In the genomic region with DNA sequence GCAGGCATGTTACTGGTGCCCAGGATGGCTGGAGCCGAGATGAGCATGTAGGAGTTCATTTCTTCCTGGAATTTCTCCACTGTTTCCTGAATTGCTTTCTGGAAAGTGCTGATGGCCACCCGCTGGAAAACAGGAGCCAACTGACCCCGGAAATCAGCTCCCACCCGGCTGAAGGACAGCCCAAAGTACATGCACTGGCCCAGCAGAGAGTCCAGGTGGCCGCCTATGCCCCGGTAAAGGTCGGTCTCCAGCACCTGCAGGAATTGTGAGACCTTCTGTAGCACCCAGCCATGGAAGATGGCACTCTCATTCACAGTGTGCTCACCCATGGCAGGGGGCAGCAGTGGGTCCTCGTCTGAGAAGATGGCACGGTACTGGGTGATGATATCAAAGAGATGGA, we compare ENCODE assay signal across 21 cellular contexts. TPM values are rescaled to one million over a fixed set of nuclear protein-coding genes. Genes with fewer than 3 reads are reported as not detected.
A peak's percentile ranks its signal among the peaks of the same experiment; 100 is the strongest.
DNase-seq lines count a peak whose midpoint lies in the region; ATAC-seq and TF ChIP-seq lines count a peak whose summit lies in the region.
"Had no signal": no experiment of that assay in that cellular context is flagged by ENCODE, and none has a peak within 500 bp of the region (broad histone marks: within the 10 kb centered on the region; RNA-seq: fewer than 3 reads in every experiment).

No MANE protein-coding gene starts in this region.

- intact Hi-C loops in left cardiac atrium (cut with DNase I) (no loop called here), cardiac septum (cut with DNase I) (loop anchor here (5.0 kb wide), 1 partner anchor 53 kb away; a partner anchor contains a TSS), sciatic nerve (cut with DNase I) (no loop called here), breast epithelium (cut with DNase I; ENCODE audit: low total_unique reads) (no loop called here), body of pancreas (cut with DNase I) (no loop called here)

- H3K36me3 ChIP-seq in breast epithelium (peaks cover 10% of the 10 kb centered on the region), body of pancreas (replicated peaks in 1 of 2; ENCODE audit: insufficient read depth in 1 of 2, low read depth in 2 of 2) (peaks cover 0 to 22% of the 10 kb centered on the region in 2 donors)

- H3K27me3 ChIP-seq in breast epithelium (no peaks in the 10 kb centered on the region), body of pancreas (no peaks in the 10 kb centered on the region)
- H3K27me3 ChIP-seq: BLaER1 had no signal

- H3K4me1 Mint-ChIP-seq in chondrocyte (ENCODE audit: low read depth) = peaks cover 24% of the 10 kb centered on the region

- H3K27ac Mint-ChIP-seq in chondrocyte (ENCODE audit: unreplicated experiment) = no peak overlapping the region
- H3K27ac Mint-ChIP-seq: HFFc6 had no signal

- H3K4me3 ChIP-seq in breast epithelium (no peak overlapping the region), body of pancreas (no peak overlapping the region)
- H3K4me3 ChIP-seq: BLaER1, GM12878 had no signal

- H3K4me1 ChIP-seq in breast epithelium = peaks cover 0 to 3% of the 10 kb centered on the region in 2 donors
- H3K4me1 ChIP-seq in body of pancreas = peaks cover 24% of the 10 kb centered on the region

- no peak overlapping the region for H3K4me3 Mint-ChIP-seq in chondrocyte (ENCODE audit: unreplicated experiment)
- H3K4me3 Mint-ChIP-seq: HFFc6 had no signal

- peaks cover 14% of the 10 kb centered on the region for H3K36me3 Mint-ChIP-seq in chondrocyte (ENCODE audit: low read depth)

- TF ChIP-seq CTCF in chondrocyte (IDR thresholded peaks at IDR 0.05) = no peak
- no peak for TF ChIP-seq CTCF in breast epithelium (IDR thresholded peaks at IDR 0.05)
- TF ChIP-seq CTCF in body of pancreas (IDR thresholded peaks at IDR 0.05) = no peak

- H3K9me3 ChIP-seq in breast epithelium (no peaks in the 10 kb centered on the region), body of pancreas (no peaks in the 10 kb centered on the region)
- H3K9me3 ChIP-seq: BLaER1 had no signal

- TF ChIP-seq POLR2A in breast epithelium (IDR thresholded peaks at IDR 0.05) = no peak
- TF ChIP-seq POLR2A in body of pancreas (IDR thresholded peaks at IDR 0.05) = no peak

- ATAC-seq in left cardiac atrium (no peak), sciatic nerve (no peak), body of pancreas (no peak)
- ATAC-seq: GM12878, HCT116 had no signal

- WGBS in body of pancreas, 2 donors = 89 to 91% methylated on average over 8 to 9 of the region's 9 CpGs

- DNase-seq in left cardiac atrium (peak; percentile 12), cardiac septum (ENCODE audit: low spot score) (no peak), chondrocyte (ENCODE audit: low spot score) (peak; percentile 68), sciatic nerve (ENCODE audit: low spot score) (peak; percentile 22), NCI-H446 treated with DMSO at 0.1 percent for 48 hours (lab: John Stamatoyannopoulos, UW) (no peak), breast epithelium (ENCODE audit: low spot score in 2 of 2) (no peak), body of pancreas (no peak)
- DNase-seq: 8988T; CD8-positive, alpha-beta memory T cell; COR-L47; DMS 273 treated with DMSO at 0.1 percent for 48 hours; DMS53; DND-41; EL; GOT3; H7; HFFc6 had no signal

- H3K27me3 Mint-ChIP-seq in chondrocyte (ENCODE audit: low read depth) = no peaks in the 10 kb centered on the region
- H3K27me3 Mint-ChIP-seq: CD8-positive, alpha-beta memory T cell had no signal

- H3K27ac ChIP-seq in breast epithelium (no peak overlapping the region), body of pancreas (no peak overlapping the region)
- H3K27ac ChIP-seq: BLaER1 had no signal

- no peaks in the 10 kb centered on the region for H3K9me3 Mint-ChIP-seq in chondrocyte (ENCODE audit: low read depth)
- H3K9me3 Mint-ChIP-seq: CD8-positive, alpha-beta memory T cell; HFFc6 had no signal

RNA-seq across cellular contexts. Expression of a gene that starts 4.3 kb away (rescaled TPM):
- total RNA-seq in left cardiac atrium = 1 to 10 TPM; 6.2 to 9.4 TPM
- 5.7 TPM for total RNA-seq in cardiac septum
- total RNA-seq in chondrocyte = 11.5 to 16.2 TPM (median 15.3 TPM) in 3 replicates
- total RNA-seq in sciatic nerve = 6.0 TPM
- 10 to 100 TPM; 13.9 to 20.2 (median 19.7) TPM for total RNA-seq in breast epithelium
- 10 to 100 TPM; 38.1 to 45.2 TPM for total RNA-seq in body of pancreas

RNA-seq across cellular contexts. Expression of a gene that starts 4.7 kb away (rescaled TPM):
- total RNA-seq in left cardiac atrium = 10 to 100 TPM; 20.5 to 21.9 TPM
- total RNA-seq in cardiac septum = 21.6 TPM
- 34.1 to 45.7 TPM (median 36.8 TPM) in 3 replicates for total RNA-seq in chondrocyte
- 36.4 TPM for total RNA-seq in sciatic nerve
- total RNA-seq in breast epithelium = 10 to 100 TPM; 40.2 to 52.8 (median 44.9) TPM
- total RNA-seq in body of pancreas = 10 to 100 TPM; 39.4 to 46.8 TPM

RNA-seq across cellular contexts. Expression of a gene that starts 4.9 kb away (rescaled TPM):
- total RNA-seq in left cardiac atrium (10 to 100 TPM in 1 of 2 donors, 1 to 10 TPM in 1; 9.1 to 20.8 TPM), cardiac septum (10.6 TPM), chondrocyte (17.2 to 28.8 TPM (median 18.6 TPM) in 3 replicates), sciatic nerve (10.5 TPM), breast epithelium (10 to 100 TPM; 10.6 to 16.1 (median 15.4) TPM), body of pancreas (1 to 10 TPM; 3.3 to 8.8 TPM)

RNA-seq across cellular contexts. Expression of a gene that starts 16.9 kb away (rescaled TPM):
- under 1 TPM in 1 of 2 donors, not detected in 1; 0.37 TPM for total RNA-seq in left cardiac atrium
- 0.38 TPM for total RNA-seq in cardiac septum
- 0.38 to 0.65 TPM (median 0.55 TPM) in 3 replicates for total RNA-seq in chondrocyte
- total RNA-seq in sciatic nerve = not detected
- 1 to 10 TPM in 1 of 3 donors, under 1 TPM in 1, not detected in 1; 0.32 to 1.3 TPM for total RNA-seq in breast epithelium
- 10 to 100 TPM; 23.1 to 62.8 TPM for total RNA-seq in body of pancreas
- total RNA-seq: G401, H7 had no signal

RNA-seq across cellular contexts. Expression of a gene that starts 23.5 kb away (rescaled TPM):
- total RNA-seq in left cardiac atrium = 10 to 100 TPM; 22.4 to 30.0 TPM
- total RNA-seq in cardiac septum = 27.1 TPM
- 27.3 to 30.5 TPM (median 29.2 TPM) in 3 replicates for total RNA-seq in chondrocyte
- total RNA-seq in sciatic nerve = 24.8 TPM
- 10 to 100 TPM; 31.3 to 43.8 (median 32.4) TPM for total RNA-seq in breast epithelium
- total RNA-seq in body of pancreas = 10 to 100 TPM; 29.8 to 30.7 TPM

Comparison
In these comparisons a context has a peak if more than half of its experiments do, and no peak if none do; other contexts are left out.
1. DNase-seq: peak in left cardiac atrium (single experiment), chondrocyte (single experiment) and sciatic nerve (single experiment); none in cardiac septum (single experiment), NCI-H446 treated with DMSO at 0.1 percent for 48 hours (single experiment), breast epithelium (0 of 2) and body of pancreas (0 of 4).